ENCODE assay signal across 8 cellular contexts in genomic region chr22:45671783-45672563, GRCh38. TPM values are rescaled to one million over a fixed set of nuclear protein-coding genes. Genes with fewer than 3 reads are reported as not detected.
DNase-seq lines count a peak whose midpoint lies in the region; ATAC-seq and TF ChIP-seq lines count a peak whose summit lies in the region.

ATXN10 (plus strand) TSS chr22:45671834; CDS start chr22:45672064, 230 bp downstream.

- BruUV-seq in A673 (replicated peaks; lab: Mats Ljungman, UMichigan): no TSS peak

- H3K27me3 Mint-ChIP-seq in activated CD8-positive, alpha-beta memory T cell treated with anti-CD3 and anti-CD28 coated beads, Interleukin-2, amount 10 ng/mL, durations not matched to agents 7 days and 5 days: peaks cover 7% of the 10 kb centered on the region

- CTCF ChIA-PET in A673 (lab: Charles Lee): no interaction called here
- CTCF ChIA-PET in activated CD8-positive, alpha-beta memory T cell treated with anti-CD3 and anti-CD28 coated beads, Interleukin-2, amount 10 ng/mL, durations not matched to agents 7 days and 5 days (lab: Charles Lee): interaction anchor here (0.6 kb wide), 1 partner anchor 43 kb away, joined by 3 read pairs; no protein-coding TSS in a partner anchor

- H3K4me3 ChIP-seq in A673 (ENCODE audit: low read depth, low read length, poor library complexity, severe bottlenecking) (peak within 1 kb of the TSS; percentile 93), mesodermal cell (ENCODE audit: extremely low read depth, insufficient read depth, low read length, poor library complexity, severe bottlenecking) (peak within 1 kb of the TSS; percentile 87)

- intact Hi-C loops in A673 (cut with micrococcal nuclease; ENCODE audit: unreplicated experiment): no loop called here

- WGBS in mesodermal cell (ENCODE audit: insufficient coverage in 2 of 2), 2 experiments: 0% methylated on average over 48 to 86 of the region's 89 CpGs

- H3K27me3 ChIP-seq in A673 (replicated peaks; ENCODE audit: insufficient read depth, low read depth, low read length, poor library complexity): no peaks in the 10 kb centered on the region

- H3K4me1 ChIP-seq in A673 (ENCODE audit: insufficient read depth, low read length, poor library complexity, severe bottlenecking) (peaks cover 9% of the 10 kb centered on the region), mesodermal cell (ENCODE audit: control insufficient read depth, insufficient read depth, low read length, poor library complexity, severe bottlenecking) (no peaks in the 10 kb centered on the region)

- peak; percentile 90 for DNase-seq in A673 (ENCODE audit: low spot score)
- peak; percentile 54 for DNase-seq in NOMO-1 treated with dmso at 0.1 percent for 144 hours (lab: John Stamatoyannopoulos, UW; ENCODE audit: unreplicated experiment)
- DNase-seq in activated CD8-positive, alpha-beta memory T cell treated with anti-CD3 and anti-CD28 coated beads, Interleukin-2, amount 10 ng/mL, durations not matched to agents 7 days and 5 days: peak; percentile 80
- peak; percentile 18 for DNase-seq in stimulated activated CD8-positive, alpha-beta memory T cell treated with anti-CD3 and anti-CD28 coated beads, Interleukin-15, amount 100 ng/mL, for 1 hour (ENCODE audit: low read depth)

- ATAC-seq in GM18909 (IDR thresholded peaks at IDR 0.05; ENCODE audit: poor library complexity, unreplicated experiment) (peak; percentile 58), HG03521 (IDR thresholded peaks at IDR 0.05; ENCODE audit: unreplicated experiment) (peak; percentile 61)
- ATAC-seq in activated CD8-positive, alpha-beta memory T cell treated with anti-CD3 and anti-CD28 coated beads, Interleukin-2, amount 10 ng/mL, durations not matched to agents 7 days and 5 days: peak; percentile 85

- POLR2A ChIA-PET in A673 (lab: Charles Lee; ENCODE audit: low non-redundant PET): no interaction called here

- no peaks in the 10 kb centered on the region for H3K9me3 Mint-ChIP-seq in activated CD8-positive, alpha-beta memory T cell treated with anti-CD3 and anti-CD28 coated beads, Interleukin-2, amount 10 ng/mL, durations not matched to agents 7 days and 5 days (ENCODE audit: low read depth)

- peaks cover 12% of the 10 kb centered on the region for H3K36me3 Mint-ChIP-seq in activated CD8-positive, alpha-beta memory T cell treated with anti-CD3 and anti-CD28 coated beads, Interleukin-2, amount 10 ng/mL, durations not matched to agents 7 days and 5 days

- H3K27ac ChIP-seq in A673 (ENCODE audit: low read depth, low read length, poor library complexity, severe bottlenecking) (peak within 1 kb of the TSS; percentile 93), mesodermal cell (ENCODE audit: low read depth, low read length, severe bottlenecking) (peak within 1 kb of the TSS; percentile 85)

- H3K4me1 Mint-ChIP-seq in activated CD8-positive, alpha-beta memory T cell treated with anti-CD3 and anti-CD28 coated beads, Interleukin-2, amount 10 ng/mL, durations not matched to agents 7 days and 5 days: peaks cover 37% of the 10 kb centered on the region

- peaks cover 7% of the 10 kb centered on the region for H3K36me3 ChIP-seq in A673 (ENCODE audit: insufficient read depth, low read length, poor library complexity, severe bottlenecking)
- H3K36me3 ChIP-seq in mesodermal cell (ENCODE audit: control insufficient read depth, insufficient read depth, low read length): peaks cover 10% of the 10 kb centered on the region

- H3K4me3 Mint-ChIP-seq in activated CD8-positive, alpha-beta memory T cell treated with anti-CD3 and anti-CD28 coated beads, Interleukin-2, amount 10 ng/mL, durations not matched to agents 7 days and 5 days: peak within 1 kb of the TSS; percentile 91

- H3K27ac Mint-ChIP-seq in activated CD8-positive, alpha-beta memory T cell treated with anti-CD3 and anti-CD28 coated beads, Interleukin-2, amount 10 ng/mL, durations not matched to agents 7 days and 5 days: peak within 1 kb of the TSS; percentile 88

- H3K9me3 ChIP-seq in A673 (ENCODE audit: low read depth, low read length, poor library complexity, severe bottlenecking) (no peaks in the 10 kb centered on the region), mesodermal cell (ENCODE audit: control insufficient read depth, low read length) (no peaks in the 10 kb centered on the region)

- in situ Hi-C loops in endometrial microvascular endothelial cells (cut with HindIII; ENCODE audit: inconsistent ontology term, low pct_unique_long_range_greater_than_20kb, low sequenced_read_pairs): no loop called here

- no peak for TF ChIP-seq CTCF in A673 (conservative IDR thresholded peaks at IDR 0.05; ENCODE audit: low read depth, low read length)

RNA-seq across cellular contexts. Expression of gene ATXN10, which starts in this region (rescaled TPM):
- total RNA-seq in A673 (2021) (271 and 294 TPM in 2 replicates), endometrial microvascular endothelial cells (ENCODE audit: inconsistent ontology term) (132 TPM)
- 100 to 1,000 TPM in 1 of 2 experiments, 10 to 100 TPM in 1; 93.6 to 112 TPM for total RNA-seq in activated CD8-positive, alpha-beta memory T cell treated with anti-CD3 and anti-CD28 coated beads, Interleukin-2, amount 10 ng/mL, durations not matched to agents 7 days and 5 days
- polyA plus RNA-seq in mesodermal cell (2013, experiment 1 of 2): 260 TPM
- polyA plus RNA-seq in mesodermal cell (2013, experiment 2 of 2): 262 TPM

Comparison
In these comparisons a context has a peak if more than half of its experiments do, and no peak if none do; other contexts are left out.
1. Peak in every context shown above with its lines: DNase-seq, ATAC-seq, H3K4me3 ChIP-seq and H3K27ac ChIP-seq.
2. DNase-seq: peak in every context shown above with its lines; median percentile 90 in A673; 80 in activated CD8-positive, alpha-beta memory T cell treated with anti-CD3 and anti-CD28 coated beads, Interleukin-2, amount 10 ng/mL, durations not matched to agents 7 days and 5 days; 54 in NOMO-1 treated with dmso at 0.1 percent for 144 hours; 18 in stimulated activated CD8-positive, alpha-beta memory T cell treated with anti-CD3 and anti-CD28 coated beads, Interleukin-15, amount 100 ng/mL, for 1 hour.